17 cellular contexts compared by ENCODE assay signal in genomic region chr5:100043475-100043874, GRCh38.
DNase-seq lines count a peak whose midpoint lies in the region; ATAC-seq, FAIRE-seq and TF ChIP-seq lines count a peak whose summit lies in the region.
"Had no signal": no experiment of that assay in that cellular context is flagged by ENCODE, and none has a peak within 500 bp of the region (broad histone marks: within the 10 kb centered on the region; RNA-seq: fewer than 3 reads in every experiment).

No MANE protein-coding gene starts in this region.

- no peaks in the 10 kb centered on the region for H3K79me2 ChIP-seq in OCI-LY3 (ENCODE audit: low read length)
- H3K79me2 ChIP-seq in MM.1S (ENCODE audit: low read length), result no peaks in the 10 kb centered on the region

- no peak for FAIRE-seq in kidney (lab: Jason Lieb, UNC)
- FAIRE-seq: A204.1, HepG2, HTR-8/SVneo had no signal

- no peak for DNase-seq in MM.1S
- DNase-seq in Right ventricle myocardium inferior (ENCODE audit: missing footprints), result no peak
- no peak for DNase-seq in activated T-cell treated with anti-CD3 and anti-CD28 coated beads, Interleukin-2, amount 50 U/mL, for 48 hours
- DNase-seq in kidney, result no peak
- DNase-seq: BE2C; CD4-positive, alpha-beta memory T cell; DMS79; GOT3; H9 had no signal

- H2AFZ ChIP-seq in OCI-LY3 (ENCODE audit: low read depth, low read length) (no peak overlapping the region), MM.1S (ENCODE audit: low read length) (no peak overlapping the region)

- no peak for TF ChIP-seq CTCF in OCI-LY3 (IDR thresholded peaks at IDR 0.05; ENCODE audit: low read depth, low read length)
- no peak for TF ChIP-seq CTCF in MM.1S (IDR thresholded peaks at IDR 0.05; ENCODE audit: low read length)
- TF ChIP-seq CTCF in kidney (IDR thresholded peaks at IDR 0.05; ENCODE audit: borderline replicate concordance, extremely low read depth, insufficient read depth), result no peak

- no peaks in the 10 kb centered on the region for H3F3A ChIP-seq in MM.1S (ENCODE audit: insufficient read depth, low read length)

- intact Hi-C loops in Right ventricle myocardium inferior (cut with DNase I), result no loop called here
- intact Hi-C loops in kidney (cut with DNase I), result no loop called here

- H3K9me2 ChIP-seq in MM.1S (replicated peaks; ENCODE audit: insufficient read depth, low read length), result no peaks in the 10 kb centered on the region

- no peak overlapping the region for H3K27ac ChIP-seq in OCI-LY3 (ENCODE audit: low read length)
- no peak overlapping the region for H3K27ac ChIP-seq in MM.1S (ENCODE audit: low read length)
- H3K27ac ChIP-seq in kidney (ENCODE audit: low read depth in 2 of 2, low read length in 2 of 2), result no peak overlapping the region
- H3K27ac ChIP-seq: C4-2B had no signal

- peak overlapping the region; percentile 23; the same call in 1 of the 2 replicates for H3K4me2 ChIP-seq in OCI-LY3 (ENCODE audit: low read length)
- H3K4me2 ChIP-seq in MM.1S (ENCODE audit: low read depth, low read length), result no peak overlapping the region

- peak; percentile 50 for ATAC-seq in GM18519 (IDR thresholded peaks at IDR 0.05; ENCODE audit: low FRiP score, unreplicated experiment)
- peak; percentile 39 for ATAC-seq in GM19351 (IDR thresholded peaks at IDR 0.05; ENCODE audit: unreplicated experiment)
- peak; percentile 40 for ATAC-seq in HG03378 (IDR thresholded peaks at IDR 0.05; ENCODE audit: unreplicated experiment)
- ATAC-seq in Right ventricle myocardium inferior, result no peak
- ATAC-seq: HepG2 had no signal

- H3K4me1 ChIP-seq in OCI-LY3 (ENCODE audit: low read length) (peaks cover 8% of the 10 kb centered on the region), MM.1S (ENCODE audit: low read length) (no peaks in the 10 kb centered on the region), kidney (ENCODE audit: control insufficient read depth in 1 of 2, insufficient read depth in 1 of 2, low read depth in 1 of 2, low read length in 2 of 2) (no peaks in the 10 kb centered on the region)
- H3K4me1 ChIP-seq: BE2C had no signal

- H4K20me1 ChIP-seq in OCI-LY3 (ENCODE audit: insufficient read depth, low read length) (no peaks in the 10 kb centered on the region), MM.1S (ENCODE audit: insufficient read depth, low read length) (no peaks in the 10 kb centered on the region)

- H3K27me3 ChIP-seq in OCI-LY3 (ENCODE audit: low read depth, low read length), result peaks cover 11% of the 10 kb centered on the region
- no peaks in the 10 kb centered on the region for H3K27me3 ChIP-seq in MM.1S (replicated peaks; ENCODE audit: insufficient read depth, low read length)
- H3K27me3 ChIP-seq: BE2C had no signal

- H3K9me3 ChIP-seq in OCI-LY3 (ENCODE audit: insufficient read depth, low read length), result no peaks in the 10 kb centered on the region
- H3K9me3 ChIP-seq in MM.1S (replicated peaks; ENCODE audit: insufficient read depth, low read length), result no peaks in the 10 kb centered on the region
- no peaks in the 10 kb centered on the region for H3K9me3 ChIP-seq in kidney (ENCODE audit: control insufficient read depth in 1 of 2, low read length in 2 of 2)
- H3K9me3 ChIP-seq: BE2C had no signal

- H3K9ac ChIP-seq in OCI-LY3 (ENCODE audit: low read length), result no peak overlapping the region
- H3K9ac ChIP-seq in MM.1S (ENCODE audit: low read length), result no peak overlapping the region
- no peak overlapping the region for H3K9ac ChIP-seq in kidney (ENCODE audit: low read length in 2 of 2)

- H3K4me3 ChIP-seq in OCI-LY3 (ENCODE audit: low read length) (no peak overlapping the region), MM.1S (ENCODE audit: low read length) (no peak overlapping the region), kidney (ENCODE audit: low read length in 2 of 2) (no peak overlapping the region)

- no peaks in the 10 kb centered on the region for H3K36me3 ChIP-seq in OCI-LY3 (replicated peaks; ENCODE audit: low read depth, low read length)
- H3K36me3 ChIP-seq in MM.1S (replicated peaks; ENCODE audit: insufficient read depth, low read length), result no peaks in the 10 kb centered on the region
- no peaks in the 10 kb centered on the region for H3K36me3 ChIP-seq in kidney (ENCODE audit: control insufficient read depth in 1 of 2, insufficient read depth in 2 of 2, low read length in 2 of 2)
- H3K36me3 ChIP-seq: BE2C had no signal
